In genomic region chr17:76147211-76148014, GRCh38 we compare ENCODE assay signal across 8 cellular contexts. TPM values are rescaled to one million over a fixed set of nuclear protein-coding genes. Genes with fewer than 3 reads are reported as not detected.
DNase-seq lines count a peak whose midpoint lies in the region; ATAC-seq and TF ChIP-seq lines count a peak whose summit lies in the region.
"Had no signal": no experiment of that assay in that cellular context is flagged by ENCODE, and none has a peak within 500 bp of the region (broad histone marks: within the 10 kb centered on the region; RNA-seq: fewer than 3 reads in every experiment).

No MANE protein-coding gene starts in this region.

- H3K4me1 Mint-ChIP-seq in activated naive CD8-positive, alpha-beta T cell treated with anti-CD3 and anti-CD28 coated beads, Interleukin-2, amount 10 ng/mL, durations not matched to agents 7 days and 5 days = peaks cover 61% of the 10 kb centered on the region

- TF ChIP-seq CTCF in MM.1S (IDR thresholded peaks at IDR 0.05; ENCODE audit: low read length) (peak; percentile 49), GM13977 (IDR thresholded peaks at IDR 0.05; ENCODE audit: extremely low read depth, insufficient read depth, missing control alignments) (no peak)

- H3F3A ChIP-seq in MM.1S (ENCODE audit: insufficient read depth, low read length) = peaks cover 7% of the 10 kb centered on the region; the same call in 1 of the 2 replicates

- POLR2A ChIA-PET in activated naive CD8-positive, alpha-beta T cell treated with anti-CD3 and anti-CD28 coated beads, Interleukin-2, amount 10 ng/mL, durations not matched to agents 7 days and 5 days (lab: Charles Lee) = interaction anchor here (7.7 to 7.9 kb wide), 2 partner anchors 22 to 121 kb away, joined by 50 to 226 read pairs; partner anchors contain the start of gene UBALD2

- DNase-seq in DMS53 treated with DMSO at 0.1 percent for 48 hours (lab: John Stamatoyannopoulos, UW; ENCODE audit: unreplicated experiment) (peak; percentile 22), MM.1S (no peak), lung microvascular endothelial cell (ENCODE audit: low read depth in 2 of 2) (peak; percentile 12 to 48), GM13977 (ENCODE audit: low spot score) (no peak)
- DNase-seq in activated naive CD8-positive, alpha-beta T cell treated with anti-CD3 and anti-CD28 coated beads, Interleukin-2, amount 10 ng/mL, durations not matched to agents 7 days and 5 days = no peak
- DNase-seq: activated B cell treated with CpG ODN at 0.5 μM for 24 hours had no signal

- no peaks in the 10 kb centered on the region for H3K27me3 ChIP-seq in MM.1S (replicated peaks; ENCODE audit: insufficient read depth, low read length)

- no peak overlapping the region for H3K4me3 Mint-ChIP-seq in activated naive CD8-positive, alpha-beta T cell treated with anti-CD3 and anti-CD28 coated beads, Interleukin-2, amount 10 ng/mL, durations not matched to agents 7 days and 5 days
- H3K4me3 Mint-ChIP-seq: activated B cell treated with CpG ODN at 0.5 μM for 24 hours had no signal

- in situ Hi-C loops in GM13977 (cut with MboI; ENCODE audit: low pct_unique_long_range_greater_than_20kb, low sequenced_read_pairs, unreplicated experiment) = no loop called here

- H3K36me3 ChIP-seq in MM.1S (replicated peaks; ENCODE audit: insufficient read depth, low read length) = no peaks in the 10 kb centered on the region

- no peak overlapping the region for H3K4me3 ChIP-seq in MM.1S (ENCODE audit: low read length)

- H3K4me1 ChIP-seq in MM.1S (ENCODE audit: low read length) = peaks cover 21% of the 10 kb centered on the region

- no peak overlapping the region for H3K27ac ChIP-seq in MM.1S (ENCODE audit: low read length)

- no peaks in the 10 kb centered on the region for H3K9me2 ChIP-seq in MM.1S (replicated peaks; ENCODE audit: insufficient read depth, low read length)

- H3K27me3 Mint-ChIP-seq in activated naive CD8-positive, alpha-beta T cell treated with anti-CD3 and anti-CD28 coated beads, Interleukin-2, amount 10 ng/mL, durations not matched to agents 7 days and 5 days = no peaks in the 10 kb centered on the region
- H3K27me3 Mint-ChIP-seq: activated B cell treated with CpG ODN at 0.5 μM for 24 hours had no signal

- no peaks in the 10 kb centered on the region for H4K20me1 ChIP-seq in MM.1S (ENCODE audit: insufficient read depth, low read length)

- no peak overlapping the region for H3K4me2 ChIP-seq in MM.1S (ENCODE audit: low read depth, low read length)

- H3K27ac Mint-ChIP-seq in activated naive CD8-positive, alpha-beta T cell treated with anti-CD3 and anti-CD28 coated beads, Interleukin-2, amount 10 ng/mL, durations not matched to agents 7 days and 5 days = peak overlapping the region; percentile 94

- H3K9ac ChIP-seq in MM.1S (ENCODE audit: low read length) = no peak overlapping the region

- H2AFZ ChIP-seq in MM.1S (ENCODE audit: low read length) = no peak overlapping the region

- ATAC-seq in activated naive CD8-positive, alpha-beta T cell treated with anti-CD3 and anti-CD28 coated beads, Interleukin-2, amount 10 ng/mL, durations not matched to agents 7 days and 5 days (ENCODE audit: low read depth) = no peak
- ATAC-seq in GM21515 (IDR thresholded peaks at IDR 0.05; ENCODE audit: unreplicated experiment) (no peak), GM21367 (IDR thresholded peaks at IDR 0.05; ENCODE audit: unreplicated experiment) (no peak)

- no peaks in the 10 kb centered on the region for H3K79me2 ChIP-seq in MM.1S (ENCODE audit: low read length)

- no peaks in the 10 kb centered on the region for H3K9me3 Mint-ChIP-seq in activated naive CD8-positive, alpha-beta T cell treated with anti-CD3 and anti-CD28 coated beads, Interleukin-2, amount 10 ng/mL, durations not matched to agents 7 days and 5 days
- H3K9me3 Mint-ChIP-seq: activated B cell treated with CpG ODN at 0.5 μM for 24 hours had no signal

- peaks cover 29% of the 10 kb centered on the region for H3K36me3 Mint-ChIP-seq in activated naive CD8-positive, alpha-beta T cell treated with anti-CD3 and anti-CD28 coated beads, Interleukin-2, amount 10 ng/mL, durations not matched to agents 7 days and 5 days

- no peaks in the 10 kb centered on the region for H3K9me3 ChIP-seq in MM.1S (replicated peaks; ENCODE audit: insufficient read depth, low read length)

RNA-seq across cellular contexts. Expression of gene FOXJ1, which starts 6.4 kb away (rescaled TPM):
- 1 to 10 TPM; 5.4 to 5.8 TPM for total RNA-seq in activated naive CD8-positive, alpha-beta T cell treated with anti-CD3 and anti-CD28 coated beads, Interleukin-2, amount 10 ng/mL, durations not matched to agents 7 days and 5 days
- not detected in 2 replicates for total RNA-seq in lung microvascular endothelial cell

RNA-seq across cellular contexts. Expression of gene EXOC7, which starts 43.8 kb away (rescaled TPM):
- 100 to 1,000 TPM; 163 to 164 TPM for total RNA-seq in activated naive CD8-positive, alpha-beta T cell treated with anti-CD3 and anti-CD28 coated beads, Interleukin-2, amount 10 ng/mL, durations not matched to agents 7 days and 5 days
- 55.4 and 74.0 TPM in 2 replicates for total RNA-seq in lung microvascular endothelial cell

Comparison
In these comparisons a context has a peak if more than half of its experiments do, and no peak if none do; other contexts are left out.
1. DNase-seq: peak in DMS53 treated with DMSO at 0.1 percent for 48 hours (single experiment) and lung microvascular endothelial cell (2 of 2); none in MM.1S (single experiment), activated naive CD8-positive, alpha-beta T cell treated with anti-CD3 and anti-CD28 coated beads, Interleukin-2, amount 10 ng/mL, durations not matched to agents 7 days and 5 days (single experiment) and GM13977 (single experiment).